Comparison of ENCODE assay signal across 8 cellular contexts in the genomic region with DNA sequence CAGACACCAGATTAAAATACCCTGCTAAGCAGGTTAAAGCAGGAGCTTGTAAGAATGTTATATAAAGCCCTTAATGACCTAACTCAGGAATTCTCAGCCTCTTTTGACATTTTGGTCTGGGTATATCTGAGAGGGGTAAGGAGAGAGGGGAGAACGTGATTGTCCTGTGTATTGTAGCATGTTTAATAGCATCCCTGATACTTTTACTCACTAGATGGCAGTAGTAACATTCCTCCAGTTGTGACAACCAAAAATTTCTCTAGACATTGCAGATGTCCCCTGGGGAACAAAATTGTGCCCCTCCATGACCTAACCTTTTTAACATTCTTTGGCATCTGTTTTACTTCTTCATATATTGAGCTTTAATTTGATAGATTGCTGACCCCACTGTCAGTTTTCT. TPM values are rescaled to one million over a fixed set of nuclear protein-coding genes. Genes with fewer than 3 reads are reported as not detected.
DNase-seq lines count a peak whose midpoint lies in the region; ATAC-seq and TF ChIP-seq lines count a peak whose summit lies in the region.

No MANE protein-coding gene starts in this region.

- H3K9me3 Mint-ChIP-seq in CD8-positive, alpha-beta T cell: no peaks in the 10 kb centered on the region

- H3K4me3 Mint-ChIP-seq in CD8-positive, alpha-beta T cell: no peak overlapping the region

- CTCF ChIA-PET in CD8-positive, alpha-beta T cell (lab: Charles Lee): interaction anchor here (1.4 kb wide), 1 partner anchor 16 kb away, joined by 3 read pairs; no protein-coding TSS in a partner anchor

- peaks cover 92% of the 10 kb centered on the region for H3K36me3 Mint-ChIP-seq in CD8-positive, alpha-beta T cell

- peaks cover 49% of the 10 kb centered on the region for H3K36me3 ChIP-seq in CD8-positive, alpha-beta T cell (ENCODE audit: insufficient read depth, low read length)

- H3K27ac ChIP-seq in CD8-positive, alpha-beta T cell (ENCODE audit: low read depth, low read length): no peak overlapping the region
- no peak overlapping the region for H3K27ac ChIP-seq in substantia nigra (ENCODE audit: low read depth, low read length, poor library complexity, severe bottlenecking)

- no peak for DNase-seq in CD8-positive, alpha-beta T cell
- peak; percentile 1 for DNase-seq in SW480 (ENCODE audit: low spot score)
- DNase-seq in left kidney (ENCODE audit: low read depth, low spot score): peak; percentile 14
- no peak for DNase-seq in substantia nigra (lab: John Stamatoyannopoulos, UW)
- no peak for DNase-seq in NCI-H146 treated with DMSO at 0.1 percent for 48 hours (lab: John Stamatoyannopoulos, UW; ENCODE audit: unreplicated experiment)
- DNase-seq in NCI-H1436 (lab: John Stamatoyannopoulos, UW): no peak
- DNase-seq in T1000 (lab: John Stamatoyannopoulos, UW): no peak

- H3K4me1 Mint-ChIP-seq in CD8-positive, alpha-beta T cell (ENCODE audit: low read depth): peaks cover 12% of the 10 kb centered on the region

- no peaks in the 10 kb centered on the region for H3K27me3 ChIP-seq in CD8-positive, alpha-beta T cell (ENCODE audit: insufficient read depth, low read length)

- H3K27me3 Mint-ChIP-seq in CD8-positive, alpha-beta T cell (ENCODE audit: low read depth): no peaks in the 10 kb centered on the region

- no peaks in the 10 kb centered on the region for H3K9me3 ChIP-seq in CD8-positive, alpha-beta T cell (ENCODE audit: low read length)

- no peak overlapping the region for H3K4me3 ChIP-seq in CD8-positive, alpha-beta T cell (ENCODE audit: low read depth, low read length)

- ATAC-seq in CD8-positive, alpha-beta T cell: no peak
- ATAC-seq in GM21723 (IDR thresholded peaks at IDR 0.05; ENCODE audit: unreplicated experiment): peak; percentile 66

- peak; percentile 15 for TF ChIP-seq CTCF in CD8-positive, alpha-beta T cell (IDR thresholded peaks at IDR 0.05)

- POLR2A ChIA-PET in CD8-positive, alpha-beta T cell (lab: Charles Lee): interaction anchor here (1.8 kb wide), 1 partner anchor 18 kb away, joined by 5 read pairs; the partner anchor contains the start of gene SMARCA5

- H3K27ac Mint-ChIP-seq in CD8-positive, alpha-beta T cell: no peak overlapping the region

- H3K4me1 ChIP-seq in CD8-positive, alpha-beta T cell (ENCODE audit: insufficient read depth, low read length): no peaks in the 10 kb centered on the region

- intact Hi-C loops in CD8-positive, alpha-beta T cell (cut with DNase I, micrococcal nuclease): no loop called here

RNA-seq across cellular contexts. Expression of gene SMARCA5, which starts 17.9 kb away (rescaled TPM):
- total RNA-seq in CD8-positive, alpha-beta T cell: 10 to 100 TPM; 57.9 to 63.1 TPM

Comparison
In these comparisons a context has a peak if more than half of its experiments do, and no peak if none do; other contexts are left out.
1. DNase-seq: peak in SW480 (single experiment) and left kidney (single experiment); none in CD8-positive, alpha-beta T cell (0 of 7), substantia nigra (0 of 49), NCI-H146 treated with DMSO at 0.1 percent for 48 hours (single experiment), NCI-H1436 (single experiment) and T1000 (single experiment).